Comparison of ENCODE assay signal across 12 cellular contexts in genomic region chr15:96058103-96058851, GRCh38.
DNase-seq lines count a peak whose midpoint lies in the region; ATAC-seq and TF ChIP-seq lines count a peak whose summit lies in the region.
"Had no signal": no experiment of that assay in that cellular context is flagged by ENCODE, and none has a peak within 500 bp of the region (broad histone marks: within the 10 kb centered on the region; RNA-seq: fewer than 3 reads in every experiment).

No MANE protein-coding gene starts in this region.

- no peak for TF ChIP-seq POLR2A in uterus (IDR thresholded peaks at IDR 0.05)

- no peaks in the 10 kb centered on the region for H3K9me3 ChIP-seq in uterus
- H3K9me3 ChIP-seq: ovary had no signal

- H3K4me3 ChIP-seq in uterus = no peak overlapping the region
- H3K4me3 ChIP-seq: ovary had no signal

- TF ChIP-seq CTCF in uterus (IDR thresholded peaks at IDR 0.05) = no peak

- intact Hi-C loops in uterus (cut with DNase I; ENCODE audit: low total_unique reads) = no loop called here

- no peaks in the 10 kb centered on the region for H3K4me1 ChIP-seq in uterus

- peak overlapping the region; percentile 47 for H3K4me3 Mint-ChIP-seq in natural killer cell treated with Interleukin-12 subunit alpha and Interleukin-12 subunit beta and Interleukin-15 and Interleukin-18, amount 100 ng/mL, for 72 hours

- peaks cover 3% of the 10 kb centered on the region for H3K9me3 Mint-ChIP-seq in natural killer cell treated with Interleukin-12 subunit alpha and Interleukin-12 subunit beta and Interleukin-15 and Interleukin-18, amount 100 ng/mL, for 72 hours

- ATAC-seq in GM18861 (IDR thresholded peaks at IDR 0.05; ENCODE audit: unreplicated experiment) (peak; percentile 78), GM21825 (IDR thresholded peaks at IDR 0.05; ENCODE audit: unreplicated experiment) (peak; percentile 80), HG03575 (IDR thresholded peaks at IDR 0.05; ENCODE audit: extremely low read depth, insufficient number of reproducible peaks, low FRiP score, unreplicated experiment) (peak; percentile 89), left lobe of liver (no peak)
- ATAC-seq in natural killer cell treated with Interleukin-12 subunit alpha and Interleukin-12 subunit beta and Interleukin-15 and Interleukin-18, amount 100 ng/mL, for 72 hours = peak; percentile 77 to 88
- ATAC-seq: HepG2 had no signal

- no peak overlapping the region for H3K27ac ChIP-seq in uterus
- H3K27ac ChIP-seq: ovary had no signal

- H3K27me3 Mint-ChIP-seq in natural killer cell treated with Interleukin-12 subunit alpha and Interleukin-12 subunit beta and Interleukin-15 and Interleukin-18, amount 100 ng/mL, for 72 hours = peaks cover 36 to 53% of the 10 kb centered on the region in 2 donors

- peaks cover 13% of the 10 kb centered on the region for H3K36me3 Mint-ChIP-seq in natural killer cell treated with Interleukin-12 subunit alpha and Interleukin-12 subunit beta and Interleukin-15 and Interleukin-18, amount 100 ng/mL, for 72 hours

- DNase-seq in natural killer cell treated with Interleukin-12 subunit alpha and Interleukin-12 subunit beta and Interleukin-15 and Interleukin-18, amount 100 ng/mL, for 72 hours (ENCODE audit: low spot score) = no peak
- no peak for DNase-seq in uterus
- no peak for DNase-seq in amniotic stem cell (lab: John Stamatoyannopoulos, UW)
- DNase-seq in NCI-H1694 treated with DMSO at 0.1 percent for 48 hours (lab: John Stamatoyannopoulos, UW) = no peak
- DNase-seq in left lobe of liver (ENCODE audit: low spot score) = no peak
- DNase-seq: activated CD4-positive, alpha-beta T cell treated with anti-CD3 and anti-CD28 coated beads, Interleukin-2, amount 50 U/mL, for 48 hours; hippocampal formation; ovary had no signal

- H3K27ac Mint-ChIP-seq in natural killer cell treated with Interleukin-12 subunit alpha and Interleukin-12 subunit beta and Interleukin-15 and Interleukin-18, amount 100 ng/mL, for 72 hours = peak overlapping the region; percentile 36 to 75

- H3K27me3 ChIP-seq in uterus = no peaks in the 10 kb centered on the region
- H3K27me3 ChIP-seq: ovary had no signal

- peaks cover 16 to 17% of the 10 kb centered on the region in 2 donors for H3K4me1 Mint-ChIP-seq in natural killer cell treated with Interleukin-12 subunit alpha and Interleukin-12 subunit beta and Interleukin-15 and Interleukin-18, amount 100 ng/mL, for 72 hours (ENCODE audit: low read depth in 2 of 2)

- H3K36me3 ChIP-seq in uterus = no peaks in the 10 kb centered on the region
- H3K36me3 ChIP-seq: ovary had no signal
